ENCODE assay signal across 30 cellular contexts in genomic region chr11:81080476-81080875, GRCh38.
"Had no signal": no experiment of that assay in that cellular context is flagged by ENCODE, and none has a peak within 500 bp of the region (broad histone marks: within the 10 kb centered on the region; RNA-seq: fewer than 3 reads in every experiment).

No MANE protein-coding gene starts in this region.

- H3K4me1 Mint-ChIP-seq: activated CD4-positive, alpha-beta memory T cell treated with anti-CD3 and anti-CD28 coated beads, Interleukin-2, amount 10 ng/mL, durations not matched to agents 7 days and 5 days; activated CD4-positive, alpha-beta T cell treated with anti-CD3 and anti-CD28 coated beads, Interleukin-2, amount 10 ng/mL, durations not matched to agents 7 days and 5 days; endodermal cell; WTC11 had no signal

- DNase-seq: activated CD4-positive, alpha-beta memory T cell treated with anti-CD3 and anti-CD28 coated beads, Interleukin-2, amount 10 ng/mL, durations not matched to agents 7 days and 5 days; activated CD4-positive, alpha-beta T cell treated with anti-CD3 and anti-CD28 coated beads for 1 hour; activated CD4-positive, alpha-beta T cell treated with anti-CD3 and anti-CD28 coated beads for 4 hours; activated CD4-positive, alpha-beta T cell treated with anti-CD3 and anti-CD28 coated beads, Interleukin-2, amount 10 ng/mL, durations not matched to agents 7 days and 5 days; activated CD4-positive, alpha-beta T cell treated with anti-CD3 and anti-CD28 coated beads, Interleukin-2, amount 50 U/mL, for 4 hours; activated CD8-positive, alpha-beta memory T cell treated with anti-CD3 and anti-CD28 coated beads, Interleukin-2, amount 50 U/mL, for 48 hours; activated gamma-delta T cell; activated naive CD4-positive, alpha-beta T cell treated with anti-CD3 and anti-CD28 coated beads, Interleukin-2, amount 50 U/mL, for 16 hours; activated naive CD4-positive, alpha-beta T cell treated with Interleukin-2 at 50 U/mL for 16 hours; activated T-cell treated with anti-CD3 and anti-CD28 coated beads for 4 hours; activated T-cell treated with anti-CD3 and anti-CD28 coated beads, Interleukin-2, amount 50 U/mL, for 24 hours; activated T-cell treated with anti-CD3 and anti-CD28 coated beads, Interleukin-2, amount 50 U/mL, for 72 hours; amniotic stem cell; anterior cingulate cortex; body of pancreas; central memory CD4-positive, alpha-beta T cell; cerebellar nuclear complex; dorsolateral prefrontal cortex; effector memory CD4-positive, alpha-beta T cell; endodermal cell; foreskin fibroblast; head of caudate nucleus; T-helper 2 cell had no signal

- H3K27me3 ChIP-seq: body of pancreas, breast epithelium, cardiac muscle cell, dorsolateral prefrontal cortex had no signal

- H3K36me3 Mint-ChIP-seq: activated naive CD8-positive, alpha-beta T cell had no signal

- H3K27ac ChIP-seq: body of pancreas, breast epithelium, cardiac muscle cell, coronary artery, dorsolateral prefrontal cortex, VCaP had no signal

- H3K27ac Mint-ChIP-seq: activated CD4-positive, alpha-beta memory T cell treated with anti-CD3 and anti-CD28 coated beads, Interleukin-2, amount 10 ng/mL, durations not matched to agents 7 days and 5 days; activated CD4-positive, alpha-beta T cell treated with anti-CD3 and anti-CD28 coated beads, Interleukin-2, amount 10 ng/mL, durations not matched to agents 7 days and 5 days; activated naive CD8-positive, alpha-beta T cell; activated T-cell treated with anti-CD3 and anti-CD28 coated beads, Interleukin-2, amount 50 U/mL, for 24 hours; activated T-cell treated with anti-CD3 and anti-CD28 coated beads, Interleukin-2, amount 50 U/mL, for 72 hours; dendritic cell treated with granulocyte-macrophage colony-stimulating factor and Interleukin-4, amounts not matched to agents 40 ng/mL and 50 ng/mL, for 4 days; endodermal cell; WTC11 had no signal

- H3K36me3 ChIP-seq: breast epithelium, cardiac muscle cell had no signal

- H3K4me3 Mint-ChIP-seq: activated CD4-positive, alpha-beta memory T cell treated with anti-CD3 and anti-CD28 coated beads, Interleukin-2, amount 10 ng/mL, durations not matched to agents 7 days and 5 days; activated CD4-positive, alpha-beta T cell treated with anti-CD3 and anti-CD28 coated beads, Interleukin-2, amount 10 ng/mL, durations not matched to agents 7 days and 5 days; activated naive CD8-positive, alpha-beta T cell; activated T-cell treated with anti-CD3 and anti-CD28 coated beads, Interleukin-2, amount 50 U/mL, for 24 hours; activated T-cell treated with anti-CD3 and anti-CD28 coated beads, Interleukin-2, amount 50 U/mL, for 72 hours; dendritic cell treated with granulocyte-macrophage colony-stimulating factor and Interleukin-4, amounts not matched to agents 40 ng/mL and 50 ng/mL, for 4 days; endodermal cell; WTC11 had no signal

- H3K4me3 ChIP-seq: body of pancreas, breast epithelium, cardiac muscle cell, coronary artery, dorsolateral prefrontal cortex had no signal

- H3K27me3 Mint-ChIP-seq: activated CD4-positive, alpha-beta memory T cell treated with anti-CD3 and anti-CD28 coated beads, Interleukin-2, amount 10 ng/mL, durations not matched to agents 7 days and 5 days; activated CD4-positive, alpha-beta T cell treated with anti-CD3 and anti-CD28 coated beads, Interleukin-2, amount 10 ng/mL, durations not matched to agents 7 days and 5 days; activated naive CD8-positive, alpha-beta T cell; activated T-cell treated with anti-CD3 and anti-CD28 coated beads, Interleukin-2, amount 50 U/mL, for 24 hours; dendritic cell treated with granulocyte-macrophage colony-stimulating factor and Interleukin-4, amounts not matched to agents 40 ng/mL and 50 ng/mL, for 4 days had no signal
